ENCODE assay signal across 1 cellular context in the genomic region with DNA sequence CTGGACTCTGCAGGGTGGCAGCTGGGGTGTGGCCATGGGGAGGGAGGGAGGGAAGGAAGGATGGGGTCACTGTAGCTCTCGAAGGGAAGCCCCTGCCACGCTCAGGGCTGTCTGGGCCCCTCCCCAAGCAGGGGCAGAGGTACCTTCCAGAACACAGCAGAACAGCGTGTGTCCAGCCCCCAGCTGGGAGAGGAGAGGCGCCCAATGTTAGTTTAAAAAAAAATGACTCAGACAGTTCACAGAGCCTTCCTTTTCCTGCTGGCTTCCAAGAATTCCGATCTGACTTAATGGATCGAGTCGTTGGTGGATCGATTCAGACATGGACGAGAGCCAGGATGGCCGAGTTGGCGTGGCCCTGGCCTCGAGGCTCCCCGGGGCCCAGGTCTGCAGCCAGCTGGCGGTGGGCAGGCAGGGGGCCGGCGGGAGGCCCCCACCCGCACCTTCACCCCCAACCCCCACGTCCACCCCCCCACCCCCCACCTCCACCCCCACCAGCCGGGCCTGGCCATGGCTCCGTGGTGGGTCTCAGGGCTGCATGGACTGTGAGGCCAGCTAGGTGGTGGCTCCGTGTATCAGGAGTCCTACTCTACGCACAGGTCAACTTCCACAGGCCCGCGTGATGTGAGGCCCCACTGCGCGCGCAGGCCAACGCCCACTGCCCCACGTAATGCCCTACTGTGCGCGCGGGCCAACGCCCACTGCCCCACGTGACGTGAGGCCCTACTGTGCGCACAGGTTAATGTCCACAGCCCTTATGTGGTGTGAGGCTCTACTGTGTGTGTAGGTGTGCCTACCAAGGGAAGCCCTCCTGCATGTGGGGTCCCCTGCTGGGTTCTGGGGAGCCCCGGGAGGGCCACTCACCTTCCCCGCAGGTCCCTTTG.
TF ChIP-seq lines count a peak whose summit lies in the region.

No MANE protein-coding gene starts in this region.

TF ChIP-seq in IMR-90, 13 proteins besides CTCF, POLR2A, EP300 and RAD21:
- TF ChIP-seq CEBPB (IDR thresholded peaks at IDR 0.05; ENCODE audit: low read depth, low read length), result no peak
- 0 out of 2 replicates have a peak, but pooled peaks have one; percentile 22 for TF ChIP-seq MAZ (IDR thresholded peaks at IDR 0.05; ENCODE audit: borderline replicate concordance, low read depth, low read length)
- no peak for TF ChIP-seq BHLHE40 (IDR thresholded peaks at IDR 0.05; ENCODE audit: low read depth, low read length)
- TF ChIP-seq, protein P1, sequence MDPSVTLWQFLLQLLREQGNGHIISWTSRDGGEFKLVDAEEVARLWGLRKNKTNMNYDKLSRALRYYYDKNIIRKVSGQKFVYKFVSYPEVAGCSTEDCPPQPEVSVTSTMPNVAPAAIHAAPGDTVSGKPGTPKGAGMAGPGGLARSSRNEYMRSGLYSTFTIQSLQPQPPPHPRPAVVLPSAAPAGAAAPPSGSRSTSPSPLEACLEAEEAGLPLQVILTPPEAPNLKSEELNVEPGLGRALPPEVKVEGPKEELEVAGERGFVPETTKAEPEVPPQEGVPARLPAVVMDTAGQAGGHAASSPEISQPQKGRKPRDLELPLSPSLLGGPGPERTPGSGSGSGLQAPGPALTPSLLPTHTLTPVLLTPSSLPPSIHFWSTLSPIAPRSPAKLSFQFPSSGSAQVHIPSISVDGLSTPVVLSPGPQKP (IDR thresholded peaks at IDR 0.05; ENCODE audit: borderline replicate concordance, low read depth, low read length), result no peak
- TF ChIP-seq FOS (IDR thresholded peaks at IDR 0.05; ENCODE audit: low read depth, low read length), result 0 out of 2 replicates have a peak, but pooled peaks have one; percentile 17
- TF ChIP-seq, protein P2, sequence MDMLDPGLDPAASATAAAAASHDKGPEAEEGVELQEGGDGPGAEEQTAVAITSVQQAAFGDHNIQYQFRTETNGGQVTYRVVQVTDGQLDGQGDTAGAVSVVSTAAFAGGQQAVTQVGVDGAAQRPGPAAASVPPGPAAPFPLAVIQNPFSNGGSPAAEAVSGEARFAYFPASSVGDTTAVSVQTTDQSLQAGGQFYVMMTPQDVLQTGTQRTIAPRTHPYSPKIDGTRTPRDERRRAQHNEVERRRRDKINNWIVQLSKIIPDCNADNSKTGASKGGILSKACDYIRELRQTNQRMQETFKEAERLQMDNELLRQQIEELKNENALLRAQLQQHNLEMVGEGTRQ (IDR thresholded peaks at IDR 0.05; ENCODE audit: low read depth, low read length), result no peak
- TF ChIP-seq MXI1 (IDR thresholded peaks at IDR 0.05; ENCODE audit: borderline replicate concordance, low read depth, low read length), result 0 out of 2 replicates have a peak, but pooled peaks have one; percentile 7
- TF ChIP-seq RCOR1 (IDR thresholded peaks at IDR 0.05; ENCODE audit: insufficient replicate concordance, low read length), result no peak
- no peak for TF ChIP-seq SMC3 (IDR thresholded peaks at IDR 0.05; ENCODE audit: low read depth, low read length)
- TF ChIP-seq RFX5 (IDR thresholded peaks at IDR 0.05; ENCODE audit: low read depth, low read length), result no peak
- no peak for TF ChIP-seq MAFK (IDR thresholded peaks at IDR 0.05; ENCODE audit: low read depth, low read length)
- no peak for TF ChIP-seq NFE2L2 (IDR thresholded peaks at IDR 0.05; ENCODE audit: low read depth, low read length)
- no peak for TF ChIP-seq CHD1 (IDR thresholded peaks at IDR 0.05; ENCODE audit: low read depth, low read length)
